Comparison of ENCODE assay signal across 8 cellular contexts in the genomic region with DNA sequence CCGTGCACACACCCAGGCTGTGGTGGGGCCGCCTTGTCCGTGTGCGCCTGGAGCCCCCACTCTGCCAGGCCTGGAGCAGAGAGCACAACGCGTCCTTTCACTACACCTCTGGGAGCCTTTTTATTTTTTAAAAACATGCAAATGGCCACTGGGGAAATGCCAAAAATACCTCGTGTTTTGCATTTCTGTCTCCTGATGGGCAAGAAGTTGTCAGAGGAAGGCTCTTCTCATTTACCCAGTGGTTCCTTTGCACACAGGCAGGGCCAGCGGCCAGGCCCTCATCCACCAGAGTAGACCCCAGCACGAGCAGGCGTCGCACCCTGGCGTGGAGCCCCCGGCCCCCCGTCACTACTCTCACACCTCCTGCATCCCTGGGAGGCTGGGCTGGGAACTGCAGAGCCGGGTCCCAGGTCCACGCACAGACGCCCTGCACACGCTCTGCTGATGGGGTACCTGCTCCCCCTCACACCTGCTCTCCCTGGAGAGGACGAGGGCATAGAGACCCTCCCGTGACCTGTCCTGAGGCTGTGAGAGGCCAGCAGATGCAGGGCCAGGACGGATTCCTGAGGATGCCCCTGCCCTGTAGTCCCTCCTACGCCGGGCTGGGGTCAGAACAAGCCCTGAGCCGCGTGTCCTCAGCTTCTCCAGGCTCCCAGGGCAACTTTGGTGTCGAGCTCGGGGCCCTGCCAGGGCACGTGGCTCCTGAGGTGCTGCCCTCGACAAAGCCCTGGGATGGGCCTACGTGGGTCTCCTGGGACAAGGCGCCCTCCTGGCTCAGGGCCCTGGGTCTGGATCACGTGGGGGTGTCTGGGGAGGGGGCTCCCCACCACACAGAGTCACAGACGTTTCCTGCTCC.
DNase-seq lines count a peak whose midpoint lies in the region; ATAC-seq, FAIRE-seq and TF ChIP-seq lines count a peak whose summit lies in the region.

No MANE protein-coding gene starts in this region.

- 79 to 84% methylated on average over 27 to 30 of the region's 33 CpGs for WGBS in mesodermal cell (ENCODE audit: insufficient coverage in 2 of 2), 2 experiments

- ATAC-seq in GM18520 (IDR thresholded peaks at IDR 0.05; ENCODE audit: unreplicated experiment), result peak; percentile 69
- peak; percentile 74 for ATAC-seq in GM21717 (IDR thresholded peaks at IDR 0.05; ENCODE audit: unreplicated experiment)

- H3K27ac ChIP-seq in mesodermal cell (ENCODE audit: low read depth, low read length, severe bottlenecking), result peak overlapping the region; percentile 97
- H3K27ac ChIP-seq in WERI-Rb-1, result no peak overlapping the region

- TF ChIP-seq CTCF in WERI-Rb-1 (IDR thresholded peaks at IDR 0.05; ENCODE audit: low read depth, low read length), result no peak

- H3K4me3 ChIP-seq in mesodermal cell (ENCODE audit: extremely low read depth, insufficient read depth, low read length, poor library complexity, severe bottlenecking) (no peak overlapping the region), WERI-Rb-1 (ENCODE audit: low read depth, low read length) (no peak overlapping the region), HAP-1 (no peak overlapping the region)

- peaks cover 71% of the 10 kb centered on the region for H3K36me3 ChIP-seq in mesodermal cell (ENCODE audit: control insufficient read depth, insufficient read depth, low read length)
- H3K36me3 ChIP-seq in WERI-Rb-1, result peaks cover 41% of the 10 kb centered on the region
- H3K36me3 ChIP-seq in HAP-1 (replicated peaks), result no peaks in the 10 kb centered on the region

- H3K9me3 ChIP-seq in mesodermal cell (ENCODE audit: control insufficient read depth, low read length), result no peaks in the 10 kb centered on the region
- no peaks in the 10 kb centered on the region for H3K9me3 ChIP-seq in WERI-Rb-1 (ENCODE audit: severe bottlenecking)
- no peaks in the 10 kb centered on the region for H3K9me3 ChIP-seq in HAP-1

- no peaks in the 10 kb centered on the region for H3K27me3 ChIP-seq in WERI-Rb-1 (ENCODE audit: insufficient read depth, low read depth, severe bottlenecking)
- no peaks in the 10 kb centered on the region for H3K27me3 ChIP-seq in HAP-1 (ENCODE audit: low read depth)

- in situ Hi-C loops in HAP-1 (cut with MboI; ENCODE audit: low sequenced_read_pairs), result no loop called here

- H3K4me1 ChIP-seq in mesodermal cell (ENCODE audit: control insufficient read depth, insufficient read depth, low read length, poor library complexity, severe bottlenecking) (peaks cover 34% of the 10 kb centered on the region), HAP-1 (no peaks in the 10 kb centered on the region)

- FAIRE-seq in HTR-8/SVneo (lab: Jason Lieb, UNC), result no peak

- peak in 40 of 76 experiments; percentile 11 to 75 (median 38) for DNase-seq in HUDEP-2 (lab: John Stamatoyannopoulos, UW; ENCODE audit: unreplicated experiment in 76 of 76)
- DNase-seq in stimulated activated CD4-positive, alpha-beta T cell treated with anti-CD3 and anti-CD28 coated beads, Interleukin-1b, Interleukin-23, amount 100 ng/mL, for 48 hours, result no peak
- DNase-seq in HTR-8/SVneo (ENCODE audit: insufficient read length, low spot score), result no peak
- no peak for DNase-seq in WERI-Rb-1
- DNase-seq in HAP-1 (ENCODE audit: low spot score in 2 of 2), result no peak

Comparison
In these comparisons a context has a peak if more than half of its experiments do, and no peak if none do; other contexts are left out.
1. DNase-seq: peak in HUDEP-2 (40 of 76); none in stimulated activated CD4-positive, alpha-beta T cell treated with anti-CD3 and anti-CD28 coated beads, Interleukin-1b, Interleukin-23, amount 100 ng/mL, for 48 hours (single experiment), HTR-8/SVneo (single experiment), WERI-Rb-1 (single experiment) and HAP-1 (0 of 2).